In the genomic region with DNA sequence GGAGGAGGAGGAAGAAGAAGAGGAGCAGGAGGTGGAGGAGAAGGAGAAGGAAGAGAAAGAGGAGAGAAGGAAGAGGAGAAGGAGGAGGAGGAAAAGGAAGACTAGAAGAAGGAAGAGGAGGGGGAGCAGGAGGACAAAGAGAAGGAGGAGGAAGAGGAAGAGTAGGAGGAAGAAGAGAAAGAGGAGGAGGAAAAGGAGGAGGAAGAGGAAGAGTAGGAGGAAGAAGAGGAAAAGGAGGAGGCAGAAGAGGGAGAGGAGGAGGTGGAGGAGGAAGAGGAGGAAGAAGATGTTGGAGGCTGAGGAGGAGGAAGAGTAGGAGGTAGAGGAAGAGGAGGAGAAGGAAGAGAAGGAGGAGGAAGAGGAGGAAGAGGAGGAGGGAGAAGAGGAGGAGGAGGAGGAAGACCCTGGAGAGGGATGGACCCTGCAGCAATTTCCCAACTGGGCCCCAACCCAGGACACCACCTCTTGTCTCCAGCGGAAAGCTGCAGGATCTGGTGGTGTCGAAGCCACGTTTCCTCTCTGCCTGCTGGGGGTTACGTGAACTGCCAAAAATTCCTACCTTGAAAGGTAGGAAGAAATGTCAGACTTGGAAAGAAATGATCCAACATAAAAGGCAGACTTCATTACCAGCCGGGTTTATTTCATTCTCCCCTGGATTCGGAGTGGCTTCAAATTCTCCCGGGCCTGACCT, we compare ENCODE assay signal across 1 cellular context.
TF ChIP-seq lines count a peak whose summit lies in the region.

No MANE protein-coding gene starts in this region.

TF ChIP-seq in SK-N-SH treated with all-trans-retinoic acid at 6 μM for 48 hours, 23 proteins besides CTCF, POLR2A, EP300 and RAD21 (continued from another document):
- TF ChIP-seq, protein P1, sequence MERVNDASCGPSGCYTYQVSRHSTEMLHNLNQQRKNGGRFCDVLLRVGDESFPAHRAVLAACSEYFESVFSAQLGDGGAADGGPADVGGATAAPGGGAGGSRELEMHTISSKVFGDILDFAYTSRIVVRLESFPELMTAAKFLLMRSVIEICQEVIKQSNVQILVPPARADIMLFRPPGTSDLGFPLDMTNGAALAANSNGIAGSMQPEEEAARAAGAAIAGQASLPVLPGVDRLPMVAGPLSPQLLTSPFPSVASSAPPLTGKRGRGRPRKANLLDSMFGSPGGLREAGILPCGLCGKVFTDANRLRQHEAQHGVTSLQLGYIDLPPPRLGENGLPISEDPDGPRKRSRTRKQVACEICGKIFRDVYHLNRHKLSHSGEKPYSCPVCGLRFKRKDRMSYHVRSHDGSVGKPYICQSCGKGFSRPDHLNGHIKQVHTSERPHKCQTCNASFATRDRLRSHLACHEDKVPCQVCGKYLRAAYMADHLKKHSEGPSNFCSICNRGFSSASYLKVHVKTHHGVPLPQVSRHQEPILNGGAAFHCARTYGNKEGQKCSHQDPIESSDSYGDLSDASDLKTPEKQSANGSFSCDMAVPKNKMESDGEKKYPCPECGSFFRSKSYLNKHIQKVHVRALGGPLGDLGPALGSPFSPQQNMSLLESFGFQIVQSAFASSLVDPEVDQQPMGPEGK (CRISPR knock-in tag; IDR thresholded peaks at IDR 0.05; ENCODE audit: borderline replicate concordance): no peak
